31 cellular contexts compared by ENCODE assay signal in genomic region chr7:20666444-20666843, GRCh38. TPM values are rescaled to one million over a fixed set of nuclear protein-coding genes. Genes with fewer than 3 reads are reported as not detected.
"Had no signal": no experiment of that assay in that cellular context is flagged by ENCODE, and none has a peak within 500 bp of the region (broad histone marks: within the 10 kb centered on the region; RNA-seq: fewer than 3 reads in every experiment).

No MANE protein-coding gene starts in this region.

- H2AFZ ChIP-seq: neural progenitor cell, parathyroid adenoma had no signal

- H3K27me3 ChIP-seq: neural progenitor cell, ovary, spleen, suprapubic skin, testis, transverse colon, upper lobe of right lung, uterus had no signal

- H3K4me3 ChIP-seq: neural progenitor cell, ovary, psoas muscle, skin epidermis, smooth muscle cell, spleen, suprapubic skin, testis, transverse colon, upper lobe of right lung, uterus had no signal

- H3K4me1 ChIP-seq: parathyroid adenoma, psoas muscle, spleen, suprapubic skin, testis, transverse colon, upper lobe of right lung, uterus had no signal

- ATAC-seq: naive thymus-derived CD4-positive, alpha-beta T cell; natural killer cell; psoas muscle; right cardiac atrium; sciatic nerve; stimulated activated memory B cell treated with anti-CD40 and anti-IgM and Interleukin-4, amounts not matched to agents 10 μg/mL and 1 μg/mL and 100 μg/mL, for 72 hours; stimulated activated naive CD8-positive, alpha-beta T cell treated with anti-CD3 and anti-CD28 coated beads, Interleukin-15, amount 100 ng/mL, for 72 hours; stimulated activated naive CD8-positive, alpha-beta T cell treated with anti-CD3 and anti-CD28 coated beads, Interleukin-15, Interleukin-2, amounts not matched to agents 100 U/mL and 50 U/mL, for 24 hours; upper lobe of right lung had no signal

- H3K36me3 ChIP-seq: neural progenitor cell, ovary, spleen, suprapubic skin, transverse colon, upper lobe of right lung, uterus had no signal

- H3K27ac ChIP-seq: neural progenitor cell, ovary, parathyroid adenoma, psoas muscle, skin epidermis, spleen, suprapubic skin, testis, transverse colon, upper lobe of right lung, uterus had no signal

- H3K9ac ChIP-seq: neural progenitor cell, parathyroid adenoma had no signal

- H3K4me2 ChIP-seq: neural progenitor cell, smooth muscle cell had no signal

- H3K79me2 ChIP-seq: parathyroid adenoma had no signal

- H3K9me3 ChIP-seq: ovary, psoas muscle, spleen, suprapubic skin, testis, transverse colon, upper lobe of right lung, uterus had no signal

- DNase-seq: naive thymus-derived CD4-positive, alpha-beta T cell; natural killer cell; occipital lobe; ovary; posterior cingulate gyrus; psoas muscle; right cardiac atrium; spleen; stimulated activated CD4-positive, alpha-beta T cell treated with anti-CD3 and anti-CD28 coated beads, Interleukin-12 subunit alpha, Interleukin-12 subunit beta, amount 100 ng/mL, for 4 hours; stimulated activated CD4-positive, alpha-beta T cell treated with anti-CD3 and anti-CD28 coated beads, Interleukin-1b, Interleukin-23, amount 100 ng/mL, for 48 hours; stimulated activated CD4-positive, alpha-beta T cell treated with anti-CD3 and anti-CD28 coated beads, Interleukin-4, amount 100 ng/mL, for 1 hour; stimulated activated CD4-positive, alpha-beta T cell treated with anti-CD3 and anti-CD28 coated beads, Interleukin-4, amount 100 ng/mL, for 4 hours; stimulated activated CD8-positive, alpha-beta memory T cell treated with anti-CD3 and anti-CD28 coated beads, Interleukin-4, amount 100 ng/mL, for 48 hours; stimulated activated naive CD4-positive, alpha-beta T cell; stimulated activated naive CD8-positive, alpha-beta T cell treated with anti-CD3 and anti-CD28 coated beads, Interleukin-15, amount 100 ng/mL, for 72 hours; stimulated activated naive CD8-positive, alpha-beta T cell treated with anti-CD3 and anti-CD28 coated beads, Interleukin-15, Interleukin-2, amounts not matched to agents 100 U/mL and 50 U/mL, for 24 hours; substantia nigra; testis; transverse colon; upper lobe of right lung; uterus had no signal

RNA-seq across cellular contexts. Expression of gene ABCB5, which starts 51.0 kb away (rescaled TPM):
- total RNA-seq: naive thymus-derived CD4-positive, alpha-beta T cell; natural killer cell; occipital lobe; progenitor cell of endocrine pancreas; psoas muscle; right cardiac atrium; smooth muscle cell; upper lobe of right lung; urinary bladder had no signal
- polyA plus RNA-seq: naive thymus-derived CD4-positive, alpha-beta T cell; neural cell; psoas muscle; right cardiac atrium; smooth muscle cell; spleen; urinary bladder had no signal
